ENCODE assay signal across 26 cellular contexts in genomic region chr1:209557216-209557615, GRCh38. TPM values are rescaled to one million over a fixed set of nuclear protein-coding genes. Genes with fewer than 3 reads are reported as not detected.
DNase-seq lines count a peak whose midpoint lies in the region; ATAC-seq, FAIRE-seq and TF ChIP-seq lines count a peak whose summit lies in the region.
"Had no signal": no experiment of that assay in that cellular context is flagged by ENCODE, and none has a peak within 500 bp of the region (broad histone marks: within the 10 kb centered on the region; RNA-seq: fewer than 3 reads in every experiment).

No MANE protein-coding gene starts in this region.

- no TSS peak for BruUV-seq in PC-3 (replicated peaks; lab: Mats Ljungman, UMichigan)

- H3K4me1 ChIP-seq in PC-3 (ENCODE audit: insufficient read depth, low read length) (peaks cover 8% of the 10 kb centered on the region; the same call in 1 of the 2 replicates), Karpas-422 (ENCODE audit: low read length) (no peaks in the 10 kb centered on the region)
- H3K4me1 ChIP-seq: A549; BLaER1 treated with 17β-estradiol and CSF1 and Interleukin-3, amounts not matched to agents 10 nM and 100 nM had no signal

- FAIRE-seq in endometrium (lab: Jason Lieb, UNC), result peak; percentile 45
- FAIRE-seq: A549, GM12878, H54 had no signal

- H3K9me3 ChIP-seq in PC-3 (ENCODE audit: low read length) (no peaks in the 10 kb centered on the region), Karpas-422 (ENCODE audit: low read length) (no peaks in the 10 kb centered on the region)
- H3K9me3 ChIP-seq: A549; BE2C; BLaER1 treated with 17β-estradiol and CSF1 and Interleukin-3, amounts not matched to agents 10 nM and 100 nM; HAP-1 had no signal

- DNase-seq in DMS53 (lab: John Stamatoyannopoulos, UW) (peak; percentile 16), DMS53 treated with DMSO at 0.1 percent for 48 hours (lab: John Stamatoyannopoulos, UW; ENCODE audit: unreplicated experiment) (no peak), PC-3 (peak; percentile 60), left kidney (ENCODE audit: low read depth, low spot score) (peak; percentile 24), Karpas-422 (no peak), KG1 (lab: John Stamatoyannopoulos, UW) (no peak)
- DNase-seq: ACHN; AML-193; BE2C; Calu3; CD4-positive, alpha-beta T cell; CD8-positive, alpha-beta memory T cell; COR-L47; DMS79; EL; GDM1; GOT3; HFFc6 had no signal

- H3K9me2 ChIP-seq in PC-3 (replicated peaks; ENCODE audit: low read length), result no peaks in the 10 kb centered on the region
- H3K9me2 ChIP-seq in Karpas-422 (replicated peaks; ENCODE audit: insufficient read depth, low read length), result no peaks in the 10 kb centered on the region

- POLR2A ChIA-PET in PC-3 (lab: Charles Lee; ENCODE audit: unreplicated experiment), result interaction anchor here (0.6 kb wide), 1 partner anchor 150 kb away, joined by 3 read pairs; no protein-coding TSS in a partner anchor

- no peaks in the 10 kb centered on the region for H3F3A ChIP-seq in PC-3 (ENCODE audit: low read length, unreplicated experiment)

- H3K4me2 ChIP-seq in PC-3 (ENCODE audit: low read length), result no peak overlapping the region
- H3K4me2 ChIP-seq in Karpas-422 (ENCODE audit: low read depth, low read length, poor library complexity, severe bottlenecking), result no peak overlapping the region
- H3K4me2 ChIP-seq: A549; BLaER1 treated with 17β-estradiol and CSF1 and Interleukin-3, amounts not matched to agents 10 nM and 100 nM had no signal

- H3K36me3 ChIP-seq in PC-3 (ENCODE audit: low read depth, low read length) (no peaks in the 10 kb centered on the region), Karpas-422 (ENCODE audit: insufficient read depth, low read length) (no peaks in the 10 kb centered on the region)
- H3K36me3 ChIP-seq: BE2C; BLaER1 treated with 17β-estradiol and CSF1 and Interleukin-3, amounts not matched to agents 10 nM and 100 nM; HAP-1 had no signal

- intact Hi-C loops in PC-3 (cut with micrococcal nuclease), result no loop called here

- no peaks in the 10 kb centered on the region for H3K79me2 ChIP-seq in PC-3 (ENCODE audit: low read length)
- H3K79me2 ChIP-seq in Karpas-422 (ENCODE audit: low read length), result no peaks in the 10 kb centered on the region

- H2AFZ ChIP-seq in PC-3 (ENCODE audit: low read length) (no peak overlapping the region), Karpas-422 (ENCODE audit: low read length) (no peak overlapping the region)

- H3K27ac ChIP-seq in PC-3 (ENCODE audit: low read length) (no peak overlapping the region), Karpas-422 (ENCODE audit: low read length) (no peak overlapping the region)
- H3K27ac ChIP-seq: 22Rv1; A549; BLaER1 treated with 17β-estradiol and CSF1 and Interleukin-3, amounts not matched to agents 10 nM and 100 nM had no signal

- H3K4me3 ChIP-seq in PC-3 (ENCODE audit: low read length) (no peak overlapping the region), Karpas-422 (ENCODE audit: low read length) (no peak overlapping the region)
- H3K4me3 ChIP-seq: A549; BLaER1 treated with 17β-estradiol and CSF1 and Interleukin-3, amounts not matched to agents 10 nM and 100 nM; GM12878; HAP-1 had no signal

- H3K9ac ChIP-seq in PC-3 (ENCODE audit: low read length) (no peak overlapping the region), Karpas-422 (ENCODE audit: low read length) (no peak overlapping the region)
- H3K9ac ChIP-seq: BLaER1 treated with 17β-estradiol and CSF1 and Interleukin-3, amounts not matched to agents 10 nM and 100 nM had no signal

- H4K20me1 ChIP-seq in PC-3 (ENCODE audit: low read length), result no peaks in the 10 kb centered on the region
- no peaks in the 10 kb centered on the region for H4K20me1 ChIP-seq in Karpas-422 (ENCODE audit: insufficient read depth, low read depth, low read length)
- H4K20me1 ChIP-seq: BLaER1 treated with 17β-estradiol and CSF1 and Interleukin-3, amounts not matched to agents 10 nM and 100 nM had no signal

- ATAC-seq in PC-3, result no peak
- ATAC-seq in GM18868 (IDR thresholded peaks at IDR 0.05; ENCODE audit: unreplicated experiment), result no peak
- ATAC-seq: A549, GM12878 had no signal

- TF ChIP-seq CTCF in PC-3 (conservative IDR thresholded peaks at IDR 0.05; ENCODE audit: low read depth, low read length), result no peak

- H3K27me3 ChIP-seq in PC-3 (ENCODE audit: low read length), result no peaks in the 10 kb centered on the region
- no peaks in the 10 kb centered on the region for H3K27me3 ChIP-seq in Karpas-422 (ENCODE audit: low read length)
- H3K27me3 ChIP-seq: BE2C; BLaER1 treated with 17β-estradiol and CSF1 and Interleukin-3, amounts not matched to agents 10 nM and 100 nM had no signal

- CTCF ChIA-PET in PC-3 (lab: Charles Lee), result interaction anchor here (1.2 kb wide), 1 partner anchor 9 kb away, joined by 3 read pairs; no protein-coding TSS in a partner anchor

RNA-seq across cellular contexts. Expression of gene CAMK1G, which starts 26.3 kb away (rescaled TPM):
- total RNA-seq in PC-3 (2014; rRNA removed), result not detected in 2 replicates
- not detected in 2 replicates for total RNA-seq in Karpas-422 (2014; rRNA removed; shearing (Covaris generic); ENCODE audit: low replicate concordance)
- total RNA-seq: Calu3; CD4-positive, alpha-beta T cell; CD8-positive, alpha-beta memory T cell; GM12878 had no signal

Comparison
In these comparisons a context has a peak if more than half of its experiments do, and no peak if none do; other contexts are left out.
1. DNase-seq: peak in DMS53 (single experiment), PC-3 (single experiment) and left kidney (single experiment); none in DMS53 treated with DMSO at 0.1 percent for 48 hours (single experiment), Karpas-422 (single experiment) and KG1 (single experiment).